In genomic region chr1:25905680-25906643, GRCh38 we compare ENCODE assay signal across 1 cellular context.
TF ChIP-seq lines count a peak whose summit lies in the region.

TSS of gene STMN1 (minus strand) at chr1:25906419. CDS start at chr1:25904676, 1,743 bp downstream.

TF ChIP-seq in HepG2, 621 proteins besides CTCF, POLR2A, EP300 and RAD21 (continued from another document and continues in another):
- TF ChIP-seq ZNF512B (CRISPR knock-in tag; IDR thresholded peaks at IDR 0.05; ENCODE audit: borderline replicate concordance): no peak
- TF ChIP-seq ZNF441 (CRISPR knock-in tag; IDR thresholded peaks at IDR 0.05; ENCODE audit: borderline replicate concordance): 0 out of 2 replicates have a peak, but pooled peaks have one; percentile 26
- TF ChIP-seq AHR (CRISPR knock-in tag; IDR thresholded peaks at IDR 0.05): no peak
- no peak for TF ChIP-seq ZNF800 (CRISPR knock-in tag; IDR thresholded peaks at IDR 0.05)
- TF ChIP-seq ZNF225 (CRISPR knock-in tag; IDR thresholded peaks at IDR 0.05): no peak
- 0 out of 2 replicates have a peak, but pooled peaks have one; percentile 20 for TF ChIP-seq ARNT2 (CRISPR knock-in tag; IDR thresholded peaks at IDR 0.05; ENCODE audit: low read depth)
- no peak for TF ChIP-seq MTA1 (CRISPR knock-in tag; IDR thresholded peaks at IDR 0.05; ENCODE audit: borderline replicate concordance)
- peak; percentile 29; the same call in 1 of the 2 replicates for TF ChIP-seq ZNF343 (CRISPR knock-in tag; IDR thresholded peaks at IDR 0.05)
- TF ChIP-seq ZNF883 (CRISPR knock-in tag; IDR thresholded peaks at IDR 0.05; ENCODE audit: not compliant biosample characterization): no peak
- peak; percentile 39; the same call in 1 of the 2 replicates for TF ChIP-seq ZNF788 (CRISPR knock-in tag; IDR thresholded peaks at IDR 0.05; ENCODE audit: borderline replicate concordance)
- TF ChIP-seq ERF (CRISPR knock-in tag; IDR thresholded peaks at IDR 0.05): 0 out of 2 replicates have a peak, but pooled peaks have one; percentile 25
- TF ChIP-seq FOXA3 (CRISPR knock-in tag; IDR thresholded peaks at IDR 0.05): 0 out of 2 replicates have a peak, but pooled peaks have one; percentile 28
- peak; percentile 94 for TF ChIP-seq ZNF777 (CRISPR knock-in tag; IDR thresholded peaks at IDR 0.05)
- TF ChIP-seq SUZ12 (IDR thresholded peaks at IDR 0.05; ENCODE audit: low read depth, low read length): peak; percentile 28; the same call in 1 of the 2 replicates
- TF ChIP-seq ZNF235 (CRISPR knock-in tag; IDR thresholded peaks at IDR 0.05; ENCODE audit: borderline replicate concordance): no peak; the same call in 1 of the 2 replicates
- no peak for TF ChIP-seq SMAD9 (CRISPR knock-in tag; IDR thresholded peaks at IDR 0.05)
- no peak for TF ChIP-seq ZBTB10 (CRISPR knock-in tag; IDR thresholded peaks at IDR 0.05; ENCODE audit: borderline replicate concordance)
- peak; percentile 83; the same call in 1 of the 2 replicates for TF ChIP-seq ZNF740 (CRISPR knock-in tag; IDR thresholded peaks at IDR 0.05)
- 0 out of 2 replicates have a peak, but pooled peaks have one; percentile 25 for TF ChIP-seq ZNF761 (CRISPR knock-in tag; conservative IDR thresholded peaks at IDR 0.05)
- 0 out of 2 replicates have a peak, but pooled peaks have one; percentile 11 for TF ChIP-seq NRL (CRISPR knock-in tag; IDR thresholded peaks at IDR 0.05; ENCODE audit: borderline replicate concordance)
- TF ChIP-seq ZNF546 (CRISPR knock-in tag; conservative IDR thresholded peaks at IDR 0.05): peak; percentile 57; the same call in 1 of the 2 replicates
- no peak for TF ChIP-seq ZNF597 (CRISPR knock-in tag; IDR thresholded peaks at IDR 0.05)
- TF ChIP-seq MAX (IDR thresholded peaks at IDR 0.05): peak; percentile 84
- peak; percentile 67; the same call in 1 of the 2 replicates for TF ChIP-seq FOXK1 (CRISPR knock-in tag; IDR thresholded peaks at IDR 0.05; ENCODE audit: borderline replicate concordance, low read depth)
- no peak for TF ChIP-seq ZNF503 (CRISPR knock-in tag; IDR thresholded peaks at IDR 0.05)
- no peak for TF ChIP-seq THAP9 (CRISPR knock-in tag; IDR thresholded peaks at IDR 0.05; ENCODE audit: borderline replicate concordance)
- no peak for TF ChIP-seq AKNA (CRISPR knock-in tag; IDR thresholded peaks at IDR 0.05; ENCODE audit: borderline replicate concordance)
- TF ChIP-seq ZBTB3 (CRISPR knock-in tag; IDR thresholded peaks at IDR 0.05; ENCODE audit: borderline replicate concordance, low read depth): no peak
- TF ChIP-seq ZNF687 (CRISPR knock-in tag; IDR thresholded peaks at IDR 0.05): peak; percentile 70
